Comparison of ENCODE assay signal across 1 cellular context in the genomic region with DNA sequence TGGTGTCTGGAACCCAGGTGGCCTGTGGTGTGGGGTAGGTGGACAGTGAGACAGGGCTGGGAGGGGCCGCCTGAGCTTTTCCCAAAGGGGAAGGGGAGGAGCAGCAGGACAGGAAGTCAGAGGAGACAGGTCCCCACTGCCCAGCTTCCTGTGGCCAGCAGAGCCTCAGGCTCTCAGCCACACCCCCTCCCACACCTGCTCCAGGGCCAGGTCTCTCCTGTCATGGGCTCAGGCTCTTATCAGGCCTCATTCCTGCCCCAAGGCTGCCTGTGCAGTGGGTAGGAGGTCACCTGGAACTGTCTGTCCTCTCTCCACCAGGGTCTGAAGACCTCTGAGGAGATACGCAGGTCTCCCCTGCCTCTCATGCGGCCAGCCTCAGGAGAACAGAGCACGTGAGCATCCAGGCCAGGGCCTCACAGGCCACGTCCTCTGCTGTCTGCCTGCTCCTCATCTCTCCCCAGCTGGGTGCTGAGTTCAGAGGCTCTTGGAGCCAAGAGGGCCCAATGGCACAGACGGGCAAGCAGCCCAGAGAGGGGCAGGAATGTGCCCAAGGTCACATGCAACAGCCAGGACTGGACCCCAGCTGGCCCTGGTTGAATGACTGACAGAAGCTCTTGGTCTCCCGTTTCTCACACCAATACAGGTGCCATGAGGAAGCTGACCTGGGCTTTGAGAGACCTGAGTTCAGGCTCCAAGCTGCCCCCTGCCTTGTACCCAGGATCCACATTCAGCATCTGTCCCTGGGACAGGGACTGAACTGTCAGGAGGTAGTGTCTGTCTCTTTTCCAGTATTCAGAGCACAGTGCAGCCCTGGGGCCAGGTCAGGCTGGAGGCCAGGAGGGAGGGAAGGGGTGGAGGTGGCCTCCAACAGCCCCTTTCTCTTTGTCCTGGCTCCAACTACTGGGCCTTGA.
TF ChIP-seq lines count a peak whose summit lies in the region.

No MANE protein-coding gene starts in this region.

TF ChIP-seq in H1, 55 proteins besides CTCF, POLR2A, EP300 and RAD21:
- TF ChIP-seq SIRT6 (IDR thresholded peaks at IDR 0.05; ENCODE audit: low read length) (no peak), E2F6 (IDR thresholded peaks at IDR 0.05) (no peak), EGR1 (IDR thresholded peaks at IDR 0.05; ENCODE audit: borderline replicate concordance, low read depth, low read length) (no peak), TBP (IDR thresholded peaks at IDR 0.05; ENCODE audit: low read depth, low read length) (no peak), ASH2L (IDR thresholded peaks at IDR 0.05; ENCODE audit: low read length) (no peak), CBX5 (IDR thresholded peaks at IDR 0.05; ENCODE audit: low read depth, low read length) (no peak), RFX5 (IDR thresholded peaks at IDR 0.05; ENCODE audit: borderline replicate concordance, low read depth, low read length) (no peak), BRCA1 (IDR thresholded peaks at IDR 0.05; ENCODE audit: low read depth, low read length) (no peak), GABPA (IDR thresholded peaks at IDR 0.05; ENCODE audit: borderline replicate concordance, insufficient read depth, low read length) (no peak), CHD1 (IDR thresholded peaks at IDR 0.05; ENCODE audit: low read depth, low read length) (no peak), CTBP2 (IDR thresholded peaks at IDR 0.05; ENCODE audit: borderline replicate concordance, insufficient read depth, insufficient read length, low read length) (no peak)
